Comparison of ENCODE assay signal across 1 cellular context in genomic region chr2:226746206-226746800, GRCh38.
TF ChIP-seq lines count a peak whose summit lies in the region.

No MANE protein-coding gene starts in this region.

TF ChIP-seq in HepG2, 621 proteins besides CTCF, POLR2A, EP300 and RAD21 (continued from another document):
- no peak for TF ChIP-seq ZNF75D (CRISPR knock-in tag; IDR thresholded peaks at IDR 0.05; ENCODE audit: borderline replicate concordance)
- TF ChIP-seq PPARG (CRISPR knock-in tag; conservative IDR thresholded peaks at IDR 0.05): peak; percentile 91
- TF ChIP-seq, protein P1, sequence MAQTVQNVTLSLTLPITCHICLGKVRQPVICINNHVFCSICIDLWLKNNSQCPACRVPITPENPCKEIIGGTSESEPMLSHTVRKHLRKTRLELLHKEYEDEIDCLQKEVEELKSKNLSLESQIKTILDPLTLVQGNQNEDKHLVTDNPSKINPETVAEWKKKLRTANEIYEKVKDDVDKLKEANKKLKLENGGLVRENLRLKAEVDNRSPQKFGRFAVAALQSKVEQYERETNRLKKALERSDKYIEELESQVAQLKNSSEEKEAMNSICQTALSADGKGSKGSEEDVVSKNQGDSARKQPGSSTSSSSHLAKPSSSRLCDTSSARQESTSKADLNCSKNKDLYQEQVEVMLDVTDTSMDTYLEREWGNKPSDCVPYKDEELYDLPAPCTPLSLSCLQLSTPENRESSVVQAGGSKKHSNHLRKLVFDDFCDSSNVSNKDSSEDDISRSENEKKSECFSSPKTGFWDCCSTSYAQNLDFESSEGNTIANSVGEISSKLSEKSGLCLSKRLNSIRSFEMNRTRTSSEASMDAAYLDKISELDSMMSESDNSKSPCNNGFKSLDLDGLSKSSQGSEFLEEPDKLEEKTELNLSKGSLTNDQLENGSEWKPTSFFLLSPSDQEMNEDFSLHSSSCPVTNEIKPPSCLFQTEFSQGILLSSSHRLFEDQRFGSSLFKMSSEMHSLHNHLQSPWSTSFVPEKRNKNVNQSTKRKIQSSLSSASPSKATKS (CRISPR knock-in tag; IDR thresholded peaks at IDR 0.05): no peak
- peak; percentile 22; the same call in 1 of the 2 replicates for TF ChIP-seq RXRA (CRISPR knock-in tag; IDR thresholded peaks at IDR 0.05)
- 0 out of 2 replicates have a peak, but pooled peaks have one; percentile 35 for TF ChIP-seq ARID2 (CRISPR knock-in tag; IDR thresholded peaks at IDR 0.05; ENCODE audit: borderline replicate concordance)
- no peak for TF ChIP-seq HMG20B (CRISPR knock-in tag; conservative IDR thresholded peaks at IDR 0.05)
- TF ChIP-seq ZNF776 (CRISPR knock-in tag; IDR thresholded peaks at IDR 0.05): no peak
- no peak for TF ChIP-seq RNF2 (conservative IDR thresholded peaks at IDR 0.05; ENCODE audit: low read depth)
- TF ChIP-seq SOX5 (CRISPR knock-in tag; IDR thresholded peaks at IDR 0.05; ENCODE audit: borderline replicate concordance): peak; percentile 51; the same call in 1 of the 2 replicates
- no peak for TF ChIP-seq ZNF773 (CRISPR knock-in tag; IDR thresholded peaks at IDR 0.05; ENCODE audit: borderline replicate concordance)
- TF ChIP-seq, protein P2, sequence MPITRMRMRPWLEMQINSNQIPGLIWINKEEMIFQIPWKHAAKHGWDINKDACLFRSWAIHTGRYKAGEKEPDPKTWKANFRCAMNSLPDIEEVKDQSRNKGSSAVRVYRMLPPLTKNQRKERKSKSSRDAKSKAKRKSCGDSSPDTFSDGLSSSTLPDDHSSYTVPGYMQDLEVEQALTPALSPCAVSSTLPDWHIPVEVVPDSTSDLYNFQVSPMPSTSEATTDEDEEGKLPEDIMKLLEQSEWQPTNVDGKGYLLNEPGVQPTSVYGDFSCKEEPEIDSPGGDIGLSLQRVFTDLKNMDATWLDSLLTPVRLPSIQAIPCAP (CRISPR knock-in tag; IDR thresholded peaks at IDR 0.05; ENCODE audit: low read depth): no peak
- TF ChIP-seq TBL1XR1 (IDR thresholded peaks at IDR 0.05; ENCODE audit: borderline replicate concordance, low read length, partially characterized antibody): no peak
- 0 out of 2 replicates have a peak, but pooled peaks have one; percentile 37 for TF ChIP-seq SMYD3 (CRISPR knock-in tag; IDR thresholded peaks at IDR 0.05)
- TF ChIP-seq FOXA1 (IDR thresholded peaks at IDR 0.05): no peak
- 0 out of 2 replicates have a peak, but pooled peaks have one; percentile 5 for TF ChIP-seq FOXA1 (CRISPR knock-in tag; IDR thresholded peaks at IDR 0.05)
- TF ChIP-seq RXRB (CRISPR knock-in tag; IDR thresholded peaks at IDR 0.05; ENCODE audit: borderline replicate concordance): peak; percentile 87
- TF ChIP-seq ADNP (CRISPR knock-in tag; IDR thresholded peaks at IDR 0.05): no peak
- TF ChIP-seq MTA1 (CRISPR knock-in tag; IDR thresholded peaks at IDR 0.05; ENCODE audit: borderline replicate concordance): no peak
- peak; percentile 84 for TF ChIP-seq NR2F2 (IDR thresholded peaks at IDR 0.05; ENCODE audit: borderline replicate concordance, low read depth)
- peak; percentile 46; the same call in 1 of the 2 replicates for TF ChIP-seq NR2C2 (CRISPR knock-in tag; IDR thresholded peaks at IDR 0.05; ENCODE audit: borderline replicate concordance)
- TF ChIP-seq SOX6 (IDR thresholded peaks at IDR 0.05): no peak
- TF ChIP-seq SOX6 (CRISPR knock-in tag; IDR thresholded peaks at IDR 0.05): peak; percentile 50; the same call in 1 of the 2 replicates
- no peak for TF ChIP-seq ZNF224 (CRISPR knock-in tag; IDR thresholded peaks at IDR 0.05)
- no peak for TF ChIP-seq ATF7 (IDR thresholded peaks at IDR 0.05)
- TF ChIP-seq ATF7 (CRISPR knock-in tag; IDR thresholded peaks at IDR 0.05): no peak
- TF ChIP-seq NR2F6 (IDR thresholded peaks at IDR 0.05): peak; percentile 84
- peak; percentile 78 for TF ChIP-seq NR2F6 (CRISPR knock-in tag; IDR thresholded peaks at IDR 0.05)
- TF ChIP-seq GABPA (IDR thresholded peaks at IDR 0.05; ENCODE audit: low read depth, low read length): no peak
- TF ChIP-seq GABPA (CRISPR knock-in tag; IDR thresholded peaks at IDR 0.05; ENCODE audit: low read depth): no peak
- peak; percentile 19; the same call in 1 of the 2 replicates for TF ChIP-seq HMG20A (CRISPR knock-in tag; IDR thresholded peaks at IDR 0.05; ENCODE audit: borderline replicate concordance)
- TF ChIP-seq ATF1 (CRISPR knock-in tag; IDR thresholded peaks at IDR 0.05): no peak
- TF ChIP-seq, protein P3, sequence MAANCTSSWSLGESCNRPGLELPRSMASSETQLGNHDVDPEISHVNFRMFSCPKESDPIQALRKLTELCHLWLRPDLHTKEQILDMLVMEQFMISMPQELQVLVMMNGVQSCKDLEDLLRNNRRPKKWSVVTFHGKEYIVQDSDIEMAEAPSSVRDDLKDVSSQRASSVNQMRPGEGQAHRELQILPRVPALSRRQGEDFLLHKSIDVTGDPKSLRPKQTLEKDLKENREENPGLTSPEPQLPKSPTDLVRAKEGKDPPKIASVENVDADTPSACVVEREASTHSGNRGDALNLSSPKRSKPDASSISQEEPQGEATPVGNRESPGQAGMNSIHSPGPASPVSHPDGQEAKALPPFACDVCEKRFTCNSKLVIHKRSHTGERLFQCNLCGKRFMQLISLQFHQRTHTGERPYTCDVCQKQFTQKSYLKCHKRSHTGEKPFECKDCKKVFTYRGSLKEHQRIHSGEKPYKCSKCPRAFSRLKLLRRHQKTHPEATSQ (CRISPR knock-in tag; IDR thresholded peaks at IDR 0.05; ENCODE audit: borderline replicate concordance): 0 out of 2 replicates have a peak, but pooled peaks have one; percentile 40
